In genomic region chr2:191066281-191067233, GRCh38 we compare ENCODE assay signal across 1 cellular context.
TF ChIP-seq lines count a peak whose summit lies in the region.

No MANE protein-coding gene starts in this region.

TF ChIP-seq in GM12878, 131 proteins besides CTCF, POLR2A, EP300 and RAD21:
- no peak for TF ChIP-seq POU2F2 (IDR thresholded peaks at IDR 0.05; ENCODE audit: borderline replicate concordance, low read depth, low read length)
- TF ChIP-seq MLLT1 (IDR thresholded peaks at IDR 0.05) = no peak
- TF ChIP-seq SIN3A (IDR thresholded peaks at IDR 0.05; ENCODE audit: low read depth, low read length) = no peak
- no peak for TF ChIP-seq ZNF592 (IDR thresholded peaks at IDR 0.05)
- TF ChIP-seq ZNF622 (IDR thresholded peaks at IDR 0.05) = no peak
- no peak for TF ChIP-seq HCFC1 (IDR thresholded peaks at IDR 0.05; ENCODE audit: low read length)
- TF ChIP-seq FOS (IDR thresholded peaks at IDR 0.05; ENCODE audit: borderline replicate concordance, extremely low read depth, insufficient read length) = no peak
- TF ChIP-seq NBN (IDR thresholded peaks at IDR 0.05) = no peak
- no peak for TF ChIP-seq BCLAF1 (IDR thresholded peaks at IDR 0.05)
- TF ChIP-seq SMARCA5 (IDR thresholded peaks at IDR 0.05) = no peak
- TF ChIP-seq ZBED1 (IDR thresholded peaks at IDR 0.05; ENCODE audit: borderline replicate concordance) = no peak
- no peak for TF ChIP-seq EZH2 (IDR thresholded peaks at IDR 0.05; ENCODE audit: borderline replicate concordance, control insufficient read depth, low read depth, low read length)
- TF ChIP-seq SRF (IDR thresholded peaks at IDR 0.05; ENCODE audit: low read depth in 2 of 2, low read length in 2 of 2) = no peak
- TF ChIP-seq EGR1 (IDR thresholded peaks at IDR 0.05; ENCODE audit: borderline replicate concordance in 1 of 2, low read depth in 2 of 2, low read length in 2 of 2) = no peak
